ENCODE assay signal across 1 cellular context in genomic region chr6:36546958-36547645, GRCh38.
TF ChIP-seq lines count a peak whose summit lies in the region.

TSS of gene STK38 (minus strand) at chr6:36547479. CDS start at chr6:36540202, 7,277 bp downstream.

TF ChIP-seq in K562, 482 proteins besides CTCF, POLR2A, EP300 and RAD21 (continued from another document and continues in another):
- TF ChIP-seq, protein P1, sequence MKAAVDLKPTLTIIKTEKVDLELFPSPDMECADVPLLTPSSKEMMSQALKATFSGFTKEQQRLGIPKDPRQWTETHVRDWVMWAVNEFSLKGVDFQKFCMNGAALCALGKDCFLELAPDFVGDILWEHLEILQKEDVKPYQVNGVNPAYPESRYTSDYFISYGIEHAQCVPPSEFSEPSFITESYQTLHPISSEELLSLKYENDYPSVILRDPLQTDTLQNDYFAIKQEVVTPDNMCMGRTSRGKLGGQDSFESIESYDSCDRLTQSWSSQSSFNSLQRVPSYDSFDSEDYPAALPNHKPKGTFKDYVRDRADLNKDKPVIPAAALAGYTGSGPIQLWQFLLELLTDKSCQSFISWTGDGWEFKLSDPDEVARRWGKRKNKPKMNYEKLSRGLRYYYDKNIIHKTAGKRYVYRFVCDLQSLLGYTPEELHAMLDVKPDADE (conservative IDR thresholded peaks at IDR 0.05; ENCODE audit: control insufficient read depth, low read depth, low read length), result 0 out of 2 replicates have a peak, but pooled peaks have one; percentile 32
- TF ChIP-seq TAF7 (tag; IDR thresholded peaks at IDR 0.05) (peak; percentile 76; the same call in 1 of the 2 replicates), GTF2B (IDR thresholded peaks at IDR 0.05; ENCODE audit: extremely low read depth, insufficient read length) (no peak), MXI1 (IDR thresholded peaks at IDR 0.05; ENCODE audit: low read depth, low read length) (no peak; the same call in 1 of the 2 replicates), ZFX (CRISPR knock-in tag; IDR thresholded peaks at IDR 0.05) (peak; percentile 33), ZNF24 (IDR thresholded peaks at IDR 0.05) (no peak), CHCHD3 (CRISPR knock-in tag; IDR thresholded peaks at IDR 0.05) (0 out of 2 replicates have a peak, but pooled peaks have one; percentile 44), RHOXF2B (CRISPR knock-in tag; conservative IDR thresholded peaks at IDR 0.05) (0 out of 2 replicates have a peak, but pooled peaks have one; percentile 15), ATF4 (CRISPR knock-in tag; IDR thresholded peaks at IDR 0.05) (0 out of 2 replicates have a peak, but pooled peaks have one; percentile 4), ZBTB33 (CRISPR knock-in tag; IDR thresholded peaks at IDR 0.05) (peak; percentile 48; the same call in 1 of the 2 replicates), NCOA4 (IDR thresholded peaks at IDR 0.05; ENCODE audit: partially characterized antibody) (peak; percentile 26), POLR2AphosphoS2 (IDR thresholded peaks at IDR 0.05; ENCODE audit: low read length) (peak; percentile 74; the same call in 1 of the 2 replicates), MBD2 (IDR thresholded peaks at IDR 0.05; ENCODE audit: borderline replicate concordance, low read depth) (peak; percentile 59; the same call in 1 of the 2 replicates), ZNF184 (CRISPR knock-in tag; IDR thresholded peaks at IDR 0.05) (no peak), POLR2H (tag; IDR thresholded peaks at IDR 0.05; ENCODE audit: low read depth) (peak; percentile 88), ETV1 (tag; conservative IDR thresholded peaks at IDR 0.05; ENCODE audit: low read depth) (peak; percentile 59), TOE1 (IDR thresholded peaks at IDR 0.05; ENCODE audit: borderline replicate concordance) (peak; percentile 75), TOE1 (CRISPR knock-in tag; IDR thresholded peaks at IDR 0.05; ENCODE audit: borderline replicate concordance, low read depth) (no peak), ID3 (CRISPR knock-in tag; IDR thresholded peaks at IDR 0.05) (no peak), ID3 (tag; IDR thresholded peaks at IDR 0.05) (peak; percentile 72), ARID2 (IDR thresholded peaks at IDR 0.05) (peak; percentile 62; the same call in 1 of the 2 replicates), NBN (IDR thresholded peaks at IDR 0.05; ENCODE audit: low read depth) (peak; percentile 74), CC2D1A (IDR thresholded peaks at IDR 0.05) (peak; percentile 79), L3MBTL2 (IDR thresholded peaks at IDR 0.05) (peak; percentile 80), ZNF398 (CRISPR knock-in tag; IDR thresholded peaks at IDR 0.05) (no peak), ETV5 (CRISPR knock-in tag; IDR thresholded peaks at IDR 0.05; ENCODE audit: low read depth) (peak; percentile 25; the same call in 1 of the 2 replicates), CHD1 (IDR thresholded peaks at IDR 0.05; ENCODE audit: low read length) (peak; percentile 93)
- TF ChIP-seq, protein P2, sequence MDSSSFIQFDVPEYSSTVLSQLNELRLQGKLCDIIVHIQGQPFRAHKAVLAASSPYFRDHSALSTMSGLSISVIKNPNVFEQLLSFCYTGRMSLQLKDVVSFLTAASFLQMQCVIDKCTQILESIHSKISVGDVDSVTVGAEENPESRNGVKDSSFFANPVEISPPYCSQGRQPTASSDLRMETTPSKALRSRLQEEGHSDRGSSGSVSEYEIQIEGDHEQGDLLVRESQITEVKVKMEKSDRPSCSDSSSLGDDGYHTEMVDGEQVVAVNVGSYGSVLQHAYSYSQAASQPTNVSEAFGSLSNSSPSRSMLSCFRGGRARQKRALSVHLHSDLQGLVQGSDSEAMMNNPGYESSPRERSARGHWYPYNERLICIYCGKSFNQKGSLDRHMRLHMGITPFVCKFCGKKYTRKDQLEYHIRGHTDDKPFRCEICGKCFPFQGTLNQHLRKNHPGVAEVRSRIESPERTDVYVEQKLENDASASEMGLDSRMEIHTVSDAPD (CRISPR knock-in tag; IDR thresholded peaks at IDR 0.05), result no peak
- TF ChIP-seq, protein P3, sequence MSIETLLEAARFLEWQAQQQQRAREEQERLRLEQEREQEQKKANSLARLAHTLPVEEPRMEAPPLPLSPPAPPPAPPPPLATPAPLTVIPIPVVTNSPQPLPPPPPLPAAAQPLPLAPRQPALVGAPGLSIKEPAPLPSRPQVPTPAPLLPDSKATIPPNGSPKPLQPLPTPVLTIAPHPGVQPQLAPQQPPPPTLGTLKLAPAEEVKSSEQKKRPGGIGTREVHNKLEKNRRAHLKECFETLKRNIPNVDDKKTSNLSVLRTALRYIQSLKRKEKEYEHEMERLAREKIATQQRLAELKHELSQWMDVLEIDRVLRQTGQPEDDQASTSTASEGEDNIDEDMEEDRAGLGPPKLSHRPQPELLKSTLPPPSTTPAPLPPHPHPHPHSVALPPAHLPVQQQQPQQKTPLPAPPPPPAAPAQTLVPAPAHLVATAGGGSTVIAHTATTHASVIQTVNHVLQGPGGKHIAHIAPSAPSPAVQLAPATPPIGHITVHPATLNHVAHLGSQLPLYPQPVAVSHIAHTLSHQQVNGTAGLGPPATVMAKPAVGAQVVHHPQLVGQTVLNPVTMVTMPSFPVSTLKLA (conservative IDR thresholded peaks at IDR 0.05), result peak in 1 of 2 experiments; percentile 54; a peak in 2 of 4 replicates
- TF ChIP-seq, protein P4, sequence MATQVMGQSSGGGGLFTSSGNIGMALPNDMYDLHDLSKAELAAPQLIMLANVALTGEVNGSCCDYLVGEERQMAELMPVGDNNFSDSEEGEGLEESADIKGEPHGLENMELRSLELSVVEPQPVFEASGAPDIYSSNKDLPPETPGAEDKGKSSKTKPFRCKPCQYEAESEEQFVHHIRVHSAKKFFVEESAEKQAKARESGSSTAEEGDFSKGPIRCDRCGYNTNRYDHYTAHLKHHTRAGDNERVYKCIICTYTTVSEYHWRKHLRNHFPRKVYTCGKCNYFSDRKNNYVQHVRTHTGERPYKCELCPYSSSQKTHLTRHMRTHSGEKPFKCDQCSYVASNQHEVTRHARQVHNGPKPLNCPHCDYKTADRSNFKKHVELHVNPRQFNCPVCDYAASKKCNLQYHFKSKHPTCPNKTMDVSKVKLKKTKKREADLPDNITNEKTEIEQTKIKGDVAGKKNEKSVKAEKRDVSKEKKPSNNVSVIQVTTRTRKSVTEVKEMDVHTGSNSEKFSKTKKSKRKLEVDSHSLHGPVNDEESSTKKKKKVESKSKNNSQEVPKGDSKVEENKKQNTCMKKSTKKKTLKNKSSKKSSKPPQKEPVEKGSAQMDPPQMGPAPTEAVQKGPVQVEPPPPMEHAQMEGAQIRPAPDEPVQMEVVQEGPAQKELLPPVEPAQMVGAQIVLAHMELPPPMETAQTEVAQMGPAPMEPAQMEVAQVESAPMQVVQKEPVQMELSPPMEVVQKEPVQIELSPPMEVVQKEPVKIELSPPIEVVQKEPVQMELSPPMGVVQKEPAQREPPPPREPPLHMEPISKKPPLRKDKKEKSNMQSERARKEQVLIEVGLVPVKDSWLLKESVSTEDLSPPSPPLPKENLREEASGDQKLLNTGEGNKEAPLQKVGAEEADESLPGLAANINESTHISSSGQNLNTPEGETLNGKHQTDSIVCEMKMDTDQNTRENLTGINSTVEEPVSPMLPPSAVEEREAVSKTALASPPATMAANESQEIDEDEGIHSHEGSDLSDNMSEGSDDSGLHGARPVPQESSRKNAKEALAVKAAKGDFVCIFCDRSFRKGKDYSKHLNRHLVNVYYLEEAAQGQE (CRISPR knock-in tag; IDR thresholded peaks at IDR 0.05; ENCODE audit: low read depth), result peak; percentile 60; the same call in 1 of the 2 replicates
- TF ChIP-seq, protein P5, sequence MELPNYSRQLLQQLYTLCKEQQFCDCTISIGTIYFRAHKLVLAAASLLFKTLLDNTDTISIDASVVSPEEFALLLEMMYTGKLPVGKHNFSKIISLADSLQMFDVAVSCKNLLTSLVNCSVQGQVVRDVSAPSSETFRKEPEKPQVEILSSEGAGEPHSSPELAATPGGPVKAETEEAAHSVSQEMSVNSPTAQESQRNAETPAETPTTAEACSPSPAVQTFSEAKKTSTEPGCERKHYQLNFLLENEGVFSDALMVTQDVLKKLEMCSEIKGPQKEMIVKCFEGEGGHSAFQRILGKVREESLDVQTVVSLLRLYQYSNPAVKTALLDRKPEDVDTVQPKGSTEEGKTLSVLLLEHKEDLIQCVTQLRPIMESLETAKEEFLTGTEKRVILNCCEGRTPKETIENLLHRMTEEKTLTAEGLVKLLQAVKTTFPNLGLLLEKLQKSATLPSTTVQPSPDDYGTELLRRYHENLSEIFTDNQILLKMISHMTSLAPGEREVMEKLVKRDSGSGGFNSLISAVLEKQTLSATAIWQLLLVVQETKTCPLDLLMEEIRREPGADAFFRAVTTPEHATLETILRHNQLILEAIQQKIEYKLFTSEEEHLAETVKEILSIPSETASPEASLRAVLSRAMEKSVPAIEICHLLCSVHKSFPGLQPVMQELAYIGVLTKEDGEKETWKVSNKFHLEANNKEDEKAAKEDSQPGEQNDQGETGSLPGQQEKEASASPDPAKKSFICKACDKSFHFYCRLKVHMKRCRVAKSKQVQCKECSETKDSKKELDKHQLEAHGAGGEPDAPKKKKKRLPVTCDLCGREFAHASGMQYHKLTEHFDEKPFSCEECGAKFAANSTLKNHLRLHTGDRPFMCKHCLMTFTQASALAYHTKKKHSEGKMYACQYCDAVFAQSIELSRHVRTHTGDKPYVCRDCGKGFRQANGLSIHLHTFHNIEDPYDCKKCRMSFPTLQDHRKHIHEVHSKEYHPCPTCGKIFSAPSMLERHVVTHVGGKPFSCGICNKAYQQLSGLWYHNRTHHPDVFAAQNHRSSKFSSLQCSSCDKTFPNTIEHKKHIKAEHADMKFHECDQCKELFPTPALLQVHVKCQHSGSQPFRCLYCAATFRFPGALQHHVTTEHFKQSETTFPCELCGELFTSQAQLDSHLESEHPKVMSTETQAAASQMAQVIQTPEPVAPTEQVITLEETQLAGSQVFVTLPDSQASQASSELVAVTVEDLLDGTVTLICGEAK (IDR thresholded peaks at IDR 0.05), result peak; percentile 48; the same call in 1 of the 2 replicates
- TF ChIP-seq, protein P5 (CRISPR knock-in tag; IDR thresholded peaks at IDR 0.05), result no peak
